13 cellular contexts compared by ENCODE assay signal in the genomic region with DNA sequence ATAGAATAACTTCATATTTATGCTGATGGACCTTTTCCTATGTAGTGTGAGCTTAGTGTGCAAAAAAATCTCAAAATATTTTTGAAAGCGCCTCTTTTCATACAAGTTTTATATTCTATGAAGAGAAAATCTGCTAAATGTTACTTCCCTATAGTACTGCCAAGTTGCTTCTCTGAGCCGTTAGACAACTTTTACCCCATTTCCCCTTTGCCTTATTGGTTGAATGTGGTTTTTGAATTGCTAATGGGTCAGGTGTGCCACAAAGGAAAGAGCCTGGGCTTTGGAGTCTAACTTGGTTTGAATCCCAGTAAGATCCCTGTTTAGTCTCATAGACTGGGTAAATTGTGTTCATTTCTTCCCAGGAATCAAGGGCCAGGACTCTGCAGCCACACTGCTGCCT.
DNase-seq lines count a peak whose midpoint lies in the region; ATAC-seq and TF ChIP-seq lines count a peak whose summit lies in the region.
"Had no signal": no experiment of that assay in that cellular context is flagged by ENCODE, and none has a peak within 500 bp of the region (broad histone marks: within the 10 kb centered on the region; RNA-seq: fewer than 3 reads in every experiment).

No MANE protein-coding gene starts in this region.

- in situ Hi-C loops in KBM-7 (cut with MboI; ENCODE audit: low pct_unique_long_range_greater_than_20kb, low sequenced_read_pairs): no loop called here

- H3K9me3 ChIP-seq in Loucy (ENCODE audit: insufficient read depth, low read depth, low read length) (no peaks in the 10 kb centered on the region), mucosa of descending colon (no peaks in the 10 kb centered on the region)
- no peaks in the 10 kb centered on the region for H3K9me3 ChIP-seq in CD4-positive, alpha-beta T cell (ENCODE audit: control insufficient read depth, low read length)
- H3K9me3 ChIP-seq: A549, BLaER1 had no signal

- intact Hi-C loops in mucosa of descending colon (cut with DNase I, micrococcal nuclease): no loop called here
- intact Hi-C loops in CD4-positive, alpha-beta T cell (cut with DNase I, micrococcal nuclease): no loop called here

- H3K4me2 ChIP-seq in Loucy (ENCODE audit: low read depth, low read length, poor library complexity, severe bottlenecking): peak overlapping the region; percentile 31
- H3K4me2 ChIP-seq: A549, BLaER1 had no signal

- no peak overlapping the region; the same call in 1 of the 2 replicates for H2AFZ ChIP-seq in Loucy (ENCODE audit: low read length)

- DNase-seq in KBM-7 (peak; percentile 59), SKM-1 (lab: John Stamatoyannopoulos, UW; ENCODE audit: unreplicated experiment) (peak; percentile 48), mucosa of descending colon (no peak), NCI-H510A treated with DMSO at 0.1 percent for 48 hours (lab: John Stamatoyannopoulos, UW) (no peak), H7 (no peak)
- DNase-seq in CD4-positive, alpha-beta T cell: no peak
- DNase-seq: DMS53, GF-D8, HCEC 1CT, HFFc6 had no signal

- H3K9ac ChIP-seq in Loucy (ENCODE audit: low read depth, low read length, poor library complexity, severe bottlenecking): peak overlapping the region; percentile 53
- H3K9ac ChIP-seq: BLaER1 had no signal

- peaks cover 26% of the 10 kb centered on the region for H3K27me3 Mint-ChIP-seq in CD4-positive, alpha-beta T cell

- no peaks in the 10 kb centered on the region for H3K36me3 Mint-ChIP-seq in CD4-positive, alpha-beta T cell (ENCODE audit: low read depth)

- ATAC-seq in mucosa of descending colon: peak; percentile 30
- no peak for ATAC-seq in CD4-positive, alpha-beta T cell (ENCODE audit: poor library complexity)
- ATAC-seq: A549 had no signal

- H3K4me1 ChIP-seq in Loucy (ENCODE audit: insufficient read depth, low read length, poor library complexity, severe bottlenecking) (peaks cover 83% of the 10 kb centered on the region), mucosa of descending colon (ENCODE audit: low read depth) (peaks cover 4% of the 10 kb centered on the region)
- H3K4me1 ChIP-seq: A549, BLaER1 had no signal

- POLR2A ChIA-PET in CD4-positive, alpha-beta T cell (lab: Charles Lee): no interaction called here

- no peaks in the 10 kb centered on the region for H3K4me1 Mint-ChIP-seq in CD4-positive, alpha-beta T cell (ENCODE audit: low read depth)

- no peaks in the 10 kb centered on the region for H3K9me3 Mint-ChIP-seq in CD4-positive, alpha-beta T cell

- no peak for TF ChIP-seq CTCF in Loucy (conservative IDR thresholded peaks at IDR 0.05; ENCODE audit: low read length)
- no peak for TF ChIP-seq CTCF in mucosa of descending colon (IDR thresholded peaks at IDR 0.05)
- TF ChIP-seq CTCF in CD4-positive, alpha-beta T cell (IDR thresholded peaks at IDR 0.05): no peak

- no peak overlapping the region for H3K4me3 Mint-ChIP-seq in CD4-positive, alpha-beta T cell
- H3K4me3 Mint-ChIP-seq: HFFc6 had no signal

- H4K20me1 ChIP-seq in Loucy (ENCODE audit: insufficient read depth, low read length, poor library complexity, severe bottlenecking): no peaks in the 10 kb centered on the region
- H4K20me1 ChIP-seq: BLaER1 had no signal

- H3K79me2 ChIP-seq in Loucy (ENCODE audit: insufficient read depth, low read length): no peaks in the 10 kb centered on the region; the same call in 1 of the 2 replicates

- H3K4me3 ChIP-seq in Loucy (ENCODE audit: low read length, poor library complexity, severe bottlenecking) (peak overlapping the region; percentile 15), mucosa of descending colon (no peak overlapping the region), H7 (ENCODE audit: insufficient read depth, low read depth, low read length) (no peak overlapping the region)
- H3K4me3 ChIP-seq: A549, BLaER1 had no signal

- H3K27ac ChIP-seq in CD4-positive, alpha-beta T cell (ENCODE audit: low read depth, low read length): no peak overlapping the region
- H3K27ac ChIP-seq: A549, BLaER1 had no signal

- no peaks in the 10 kb centered on the region for H3K9me2 ChIP-seq in Loucy (replicated peaks; ENCODE audit: low read depth, low read length)

- CTCF ChIA-PET in CD4-positive, alpha-beta T cell (lab: Charles Lee): interaction anchor here (0.6 kb wide), 1 partner anchor 31 kb away, joined by 3 read pairs; no protein-coding TSS in a partner anchor

- H3K27ac Mint-ChIP-seq in CD4-positive, alpha-beta T cell: no peak overlapping the region
- H3K27ac Mint-ChIP-seq: HFFc6 had no signal

- no peaks in the 10 kb centered on the region for H3K27me3 ChIP-seq in Loucy (ENCODE audit: insufficient read depth, low read length, poor library complexity, severe bottlenecking)
- peaks cover 9% of the 10 kb centered on the region for H3K27me3 ChIP-seq in CD4-positive, alpha-beta T cell (ENCODE audit: control insufficient read depth, insufficient read depth, low read length)
- no peaks in the 10 kb centered on the region for H3K27me3 ChIP-seq in H7 (ENCODE audit: control insufficient read depth, insufficient read depth, low read length)
- H3K27me3 ChIP-seq: BLaER1 had no signal

- H3K36me3 ChIP-seq in Loucy (ENCODE audit: insufficient read depth, low read length) (no peaks in the 10 kb centered on the region), mucosa of descending colon (ENCODE audit: low read depth) (no peaks in the 10 kb centered on the region), H7 (replicated peaks; ENCODE audit: control insufficient read depth, insufficient read depth, low read length) (no peaks in the 10 kb centered on the region)
- H3K36me3 ChIP-seq: BLaER1 had no signal

- 0 out of 2 replicates have a peak, but pooled peaks cover 6% of the 10 kb centered on the region for H3F3A ChIP-seq in Loucy (ENCODE audit: low read depth)

Comparison
In these comparisons a context has a peak if more than half of its experiments do, and no peak if none do; other contexts are left out.
1. DNase-seq: peak in KBM-7 (single experiment) and SKM-1 (single experiment); none in mucosa of descending colon (0 of 3), NCI-H510A treated with DMSO at 0.1 percent for 48 hours (single experiment), CD4-positive, alpha-beta T cell (0 of 10) and H7 (single experiment).